ENCODE assay signal across 1 cellular context in the genomic region with DNA sequence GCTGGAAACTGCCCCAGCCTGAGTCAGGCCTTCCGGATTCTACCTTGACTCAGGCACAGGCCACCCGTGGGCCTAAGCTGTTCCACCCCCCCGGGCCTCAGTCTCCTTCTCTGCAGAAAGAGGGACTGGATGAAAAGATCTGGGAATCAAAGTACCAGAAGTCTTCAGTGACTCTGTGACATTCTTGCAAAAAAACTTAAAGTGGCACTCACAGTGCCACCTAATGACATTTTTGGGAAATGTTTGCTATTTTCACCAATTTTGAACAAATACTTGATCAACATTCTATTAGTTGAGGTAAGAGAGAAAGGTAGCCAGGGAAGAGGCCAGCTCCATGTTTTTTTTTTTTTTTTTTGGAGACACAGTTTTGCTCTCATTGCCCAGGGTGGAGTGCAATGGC.
TF ChIP-seq lines count a peak whose summit lies in the region.

No MANE protein-coding gene starts in this region.

TF ChIP-seq in H1, 55 proteins besides CTCF, POLR2A, EP300 and RAD21:
- TF ChIP-seq ASH2L (IDR thresholded peaks at IDR 0.05; ENCODE audit: low read length) (no peak), JUND (IDR thresholded peaks at IDR 0.05; ENCODE audit: low read length) (no peak), KDM5A (IDR thresholded peaks at IDR 0.05; ENCODE audit: low read length) (no peak), BCL11A (IDR thresholded peaks at IDR 0.05; ENCODE audit: low read depth in 2 of 2, low read length in 2 of 2) (no peak), NRF1 (IDR thresholded peaks at IDR 0.05; ENCODE audit: low read depth, low read length) (no peak), CREB1 (IDR thresholded peaks at IDR 0.05) (no peak), SAP30 (IDR thresholded peaks at IDR 0.05; ENCODE audit: insufficient read depth, insufficient replicate concordance, low read length) (no peak)
TF ChIP-seq in H1: peak in this region for 0.
